1 cellular context compared by ENCODE assay signal in genomic region chr15:85024509-85025336, GRCh38.
A peak's percentile ranks its signal among the peaks of the same experiment; 100 is the strongest.
TF ChIP-seq lines count a peak whose summit lies in the region.

No MANE protein-coding gene starts in this region.

TF ChIP-seq in HepG2, 621 proteins besides CTCF, POLR2A, EP300 and RAD21 (continued from another document):
- TF ChIP-seq ZNF646 (CRISPR knock-in tag; IDR thresholded peaks at IDR 0.05): 0 out of 2 replicates have a peak, but pooled peaks have one; percentile 43
- 0 out of 2 replicates have a peak, but pooled peaks have one; percentile 24 for TF ChIP-seq TBX2 (CRISPR knock-in tag; IDR thresholded peaks at IDR 0.05; ENCODE audit: borderline replicate concordance)
- TF ChIP-seq ZNF543 (CRISPR knock-in tag; IDR thresholded peaks at IDR 0.05): no peak
- TF ChIP-seq ZNF326 (CRISPR knock-in tag; IDR thresholded peaks at IDR 0.05; ENCODE audit: borderline replicate concordance): no peak
- TF ChIP-seq, protein P1, sequence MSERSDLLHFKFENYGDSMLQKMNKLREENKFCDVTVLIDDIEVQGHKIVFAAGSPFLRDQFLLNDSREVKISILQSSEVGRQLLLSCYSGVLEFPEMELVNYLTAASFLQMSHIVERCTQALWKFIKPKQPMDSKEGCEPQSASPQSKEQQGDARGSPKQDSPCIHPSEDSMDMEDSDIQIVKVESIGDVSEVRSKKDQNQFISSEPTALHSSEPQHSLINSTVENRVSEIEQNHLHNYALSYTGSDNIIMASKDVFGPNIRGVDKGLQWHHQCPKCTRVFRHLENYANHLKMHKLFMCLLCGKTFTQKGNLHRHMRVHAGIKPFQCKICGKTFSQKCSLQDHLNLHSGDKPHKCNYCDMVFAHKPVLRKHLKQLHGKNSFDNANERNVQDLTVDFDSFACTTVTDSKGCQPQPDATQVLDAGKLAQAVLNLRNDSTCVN (CRISPR knock-in tag; IDR thresholded peaks at IDR 0.05; ENCODE audit: borderline replicate concordance): peak; percentile 57; the same call in 1 of the 2 replicates
